28 cellular contexts compared by ENCODE assay signal in the genomic region with DNA sequence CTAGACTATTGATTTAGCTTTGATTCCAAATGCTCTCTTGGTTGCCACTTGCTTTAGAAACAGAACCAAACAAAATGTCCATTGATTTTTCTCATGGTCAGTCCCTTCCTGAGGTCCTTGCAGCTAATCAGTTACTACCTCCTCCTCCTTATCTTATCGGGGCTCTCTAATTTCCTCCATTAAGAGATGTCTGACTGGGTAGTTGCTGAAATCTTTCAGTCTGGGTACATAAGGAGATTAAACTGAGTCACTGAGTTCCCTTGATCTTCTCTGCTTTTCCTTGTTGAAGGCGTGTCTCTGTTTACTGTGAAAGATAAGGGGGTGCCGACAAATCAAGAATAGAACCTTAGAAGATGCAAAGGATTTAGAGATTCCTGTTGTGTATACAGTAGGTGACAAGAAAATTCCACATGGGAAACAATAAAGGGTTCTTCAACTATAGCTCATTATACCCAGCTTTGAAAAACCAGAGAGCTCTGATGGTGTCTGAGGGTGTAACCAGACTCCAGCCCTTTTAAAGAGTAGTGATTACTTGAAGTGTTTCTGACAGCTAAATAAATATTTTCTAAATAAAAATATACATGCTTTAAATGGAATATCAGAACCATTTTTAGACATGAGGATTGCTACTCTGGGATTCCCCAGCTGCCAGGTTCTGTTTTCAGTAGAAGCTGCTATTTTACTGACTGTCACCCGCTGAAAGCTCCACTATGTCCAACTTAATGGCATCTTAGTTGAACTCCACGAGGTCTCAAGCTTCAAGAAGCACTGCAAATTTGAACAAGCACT.
DNase-seq lines count a peak whose midpoint lies in the region; ATAC-seq and TF ChIP-seq lines count a peak whose summit lies in the region.
"Had no signal": no experiment of that assay in that cellular context is flagged by ENCODE, and none has a peak within 500 bp of the region (broad histone marks: within the 10 kb centered on the region; RNA-seq: fewer than 3 reads in every experiment).

No MANE protein-coding gene starts in this region.

- DNase-seq in DMS153 treated with DMSO at 0.1 percent for 48 hours (lab: John Stamatoyannopoulos, UW; ENCODE audit: unreplicated experiment) (peak; percentile 34), NCI-H1436 treated with DMSO at 0.1 percent for 48 hours (lab: John Stamatoyannopoulos, UW) (peak; percentile 58), amniotic epithelial cell (ENCODE audit: low read depth) (peak; percentile 37), mucosa of descending colon (no peak), NCI-H187 (lab: John Stamatoyannopoulos, UW) (no peak), glomerular visceral epithelial cell (ENCODE audit: extremely low spot score) (no peak)
- DNase-seq: activated CD4-positive, alpha-beta T cell treated with anti-CD3 and anti-CD28 coated beads for 36 hours; activated gamma-delta T cell treated with Interleukin-2 at 50 U/mL for 16 hours; activated naive CD8-positive, alpha-beta T cell treated with anti-CD3 and anti-CD28 coated beads, Interleukin-2, amount 50 U/mL, for 24 hours; C1 segment of cervical spinal cord; colonic mucosa; effector memory CD8-positive, alpha-beta T cell; EL; hippocampal formation; KBM-7; left ventricle myocardium inferior; NCI-H2081; NCI-H526; right lobe of liver; stimulated activated CD4-positive, alpha-beta T cell treated with anti-CD3 and anti-CD28 coated beads, Interleukin-15, amount 100 ng/mL, for 24 hours; stimulated activated naive CD8-positive, alpha-beta T cell treated with anti-CD3 and anti-CD28 coated beads, Interleukin-15, Interleukin-2, amounts not matched to agents 100 U/mL and 50 U/mL, for 24 hours; T-helper 2 cell had no signal

- no peaks in the 10 kb centered on the region for H3K36me3 ChIP-seq in mucosa of descending colon (ENCODE audit: low read depth)
- H3K36me3 ChIP-seq: breast epithelium, colonic mucosa, left ventricle myocardium inferior, right lobe of liver, vagina had no signal

- TF ChIP-seq CTCF in mucosa of descending colon (IDR thresholded peaks at IDR 0.05) = no peak

- no peak overlapping the region for H3K4me3 ChIP-seq in mucosa of descending colon
- H3K4me3 ChIP-seq: breast epithelium, colonic mucosa, left ventricle myocardium inferior, right lobe of liver, SK-N-MC, vagina had no signal

- intact Hi-C loops in mucosa of descending colon (cut with DNase I, micrococcal nuclease) = no loop called here

- no peaks in the 10 kb centered on the region for H3K4me1 ChIP-seq in mucosa of descending colon (ENCODE audit: low read depth)
- H3K4me1 ChIP-seq: breast epithelium, colonic mucosa, left ventricle myocardium inferior, right lobe of liver, vagina had no signal

- no peaks in the 10 kb centered on the region for H3K9me3 ChIP-seq in mucosa of descending colon
- H3K9me3 ChIP-seq: breast epithelium, colonic mucosa, left ventricle myocardium inferior, right lobe of liver, vagina had no signal

- ATAC-seq in mucosa of descending colon = peak; percentile 33
- ATAC-seq in GM18511 (IDR thresholded peaks at IDR 0.05; ENCODE audit: unreplicated experiment) = no peak
- no peak for ATAC-seq in GM19467 (IDR thresholded peaks at IDR 0.05; ENCODE audit: unreplicated experiment)
- ATAC-seq: activated CD4-positive, alpha-beta T cell treated with anti-CD3 and anti-CD28 coated beads for 36 hours; activated naive CD8-positive, alpha-beta T cell treated with anti-CD3 and anti-CD28 coated beads, Interleukin-2, amount 50 U/mL, for 24 hours; effector memory CD8-positive, alpha-beta T cell; esophagus mucosa; right lobe of liver; stimulated activated naive CD8-positive, alpha-beta T cell treated with anti-CD3 and anti-CD28 coated beads, Interleukin-15, Interleukin-2, amounts not matched to agents 100 U/mL and 50 U/mL, for 24 hours had no signal

Comparison
In these comparisons a context has a peak if more than half of its experiments do, and no peak if none do; other contexts are left out.
1. DNase-seq: peak in DMS153 treated with DMSO at 0.1 percent for 48 hours (single experiment), NCI-H1436 treated with DMSO at 0.1 percent for 48 hours (single experiment) and amniotic epithelial cell (single experiment); none in mucosa of descending colon (0 of 3), NCI-H187 (0 of 2) and glomerular visceral epithelial cell (single experiment).